In the genomic region with DNA sequence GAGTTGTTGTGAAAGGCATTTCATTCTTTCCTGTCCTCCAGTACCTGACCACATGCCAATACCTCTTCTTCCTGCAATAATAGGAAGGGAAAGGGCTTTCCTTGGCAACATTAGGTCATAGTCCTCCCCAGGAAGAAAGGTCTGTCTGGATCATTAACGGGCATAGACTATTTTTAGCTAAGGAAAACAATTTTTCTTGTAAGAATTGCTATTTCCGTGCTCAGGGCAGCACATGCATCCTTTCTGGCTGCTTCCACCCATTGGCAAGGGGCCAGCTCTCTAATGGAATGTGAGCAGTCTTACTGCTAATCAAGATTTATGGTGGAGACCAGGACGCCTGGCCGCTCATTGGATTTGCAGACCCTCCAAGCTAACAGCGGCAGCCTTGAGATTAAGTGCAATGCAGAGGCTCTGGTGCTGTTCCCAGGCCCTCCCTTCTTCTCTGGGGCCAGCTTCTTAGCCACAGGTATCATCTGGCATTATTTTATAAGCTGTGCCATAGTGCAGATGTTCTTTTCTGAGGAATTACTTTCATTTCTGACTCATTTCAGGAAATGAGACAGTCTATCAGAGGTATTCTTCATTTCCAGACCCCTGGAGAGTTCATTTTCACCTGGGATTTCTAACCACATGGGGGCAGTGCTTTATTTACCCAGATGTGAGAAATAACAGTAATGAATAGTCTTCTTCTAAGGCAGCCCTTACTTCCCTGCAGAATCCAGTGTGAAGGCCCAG, we compare ENCODE assay signal across 1 cellular context.
TF ChIP-seq lines count a peak whose summit lies in the region.

No MANE protein-coding gene starts in this region.

TF ChIP-seq in HCT116, 20 proteins besides CTCF, POLR2A, EP300 and RAD21 (continued from another document):
- TF ChIP-seq, protein P1, sequence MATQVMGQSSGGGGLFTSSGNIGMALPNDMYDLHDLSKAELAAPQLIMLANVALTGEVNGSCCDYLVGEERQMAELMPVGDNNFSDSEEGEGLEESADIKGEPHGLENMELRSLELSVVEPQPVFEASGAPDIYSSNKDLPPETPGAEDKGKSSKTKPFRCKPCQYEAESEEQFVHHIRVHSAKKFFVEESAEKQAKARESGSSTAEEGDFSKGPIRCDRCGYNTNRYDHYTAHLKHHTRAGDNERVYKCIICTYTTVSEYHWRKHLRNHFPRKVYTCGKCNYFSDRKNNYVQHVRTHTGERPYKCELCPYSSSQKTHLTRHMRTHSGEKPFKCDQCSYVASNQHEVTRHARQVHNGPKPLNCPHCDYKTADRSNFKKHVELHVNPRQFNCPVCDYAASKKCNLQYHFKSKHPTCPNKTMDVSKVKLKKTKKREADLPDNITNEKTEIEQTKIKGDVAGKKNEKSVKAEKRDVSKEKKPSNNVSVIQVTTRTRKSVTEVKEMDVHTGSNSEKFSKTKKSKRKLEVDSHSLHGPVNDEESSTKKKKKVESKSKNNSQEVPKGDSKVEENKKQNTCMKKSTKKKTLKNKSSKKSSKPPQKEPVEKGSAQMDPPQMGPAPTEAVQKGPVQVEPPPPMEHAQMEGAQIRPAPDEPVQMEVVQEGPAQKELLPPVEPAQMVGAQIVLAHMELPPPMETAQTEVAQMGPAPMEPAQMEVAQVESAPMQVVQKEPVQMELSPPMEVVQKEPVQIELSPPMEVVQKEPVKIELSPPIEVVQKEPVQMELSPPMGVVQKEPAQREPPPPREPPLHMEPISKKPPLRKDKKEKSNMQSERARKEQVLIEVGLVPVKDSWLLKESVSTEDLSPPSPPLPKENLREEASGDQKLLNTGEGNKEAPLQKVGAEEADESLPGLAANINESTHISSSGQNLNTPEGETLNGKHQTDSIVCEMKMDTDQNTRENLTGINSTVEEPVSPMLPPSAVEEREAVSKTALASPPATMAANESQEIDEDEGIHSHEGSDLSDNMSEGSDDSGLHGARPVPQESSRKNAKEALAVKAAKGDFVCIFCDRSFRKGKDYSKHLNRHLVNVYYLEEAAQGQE (IDR thresholded peaks at IDR 0.05; ENCODE audit: low read depth) = no peak
- TF ChIP-seq, protein P2, sequence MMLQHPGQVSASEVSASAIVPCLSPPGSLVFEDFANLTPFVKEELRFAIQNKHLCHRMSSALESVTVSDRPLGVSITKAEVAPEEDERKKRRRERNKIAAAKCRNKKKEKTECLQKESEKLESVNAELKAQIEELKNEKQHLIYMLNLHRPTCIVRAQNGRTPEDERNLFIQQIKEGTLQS (IDR thresholded peaks at IDR 0.05) = no peak
- TF ChIP-seq JUND (IDR thresholded peaks at IDR 0.05) = 0 out of 2 replicates have a peak, but pooled peaks have one; percentile 17
- no peak for TF ChIP-seq YY1 (IDR thresholded peaks at IDR 0.05; ENCODE audit: extremely low read depth, insufficient replicate concordance, low read depth, low read length)
